Comparison of ENCODE assay signal across 1 cellular context in genomic region chr2:98796775-98797544, GRCh38.
TF ChIP-seq lines count a peak whose summit lies in the region.

No MANE protein-coding gene starts in this region.

TF ChIP-seq in HepG2, 621 proteins besides CTCF, POLR2A, EP300 and RAD21 (continued from another document and continues in another):
- no peak for TF ChIP-seq AFF4 (CRISPR knock-in tag; IDR thresholded peaks at IDR 0.05)
- no peak for TF ChIP-seq ATF4 (CRISPR knock-in tag; IDR thresholded peaks at IDR 0.05)
- TF ChIP-seq LBX2 (CRISPR knock-in tag; IDR thresholded peaks at IDR 0.05; ENCODE audit: borderline replicate concordance), result 0 out of 2 replicates have a peak, but pooled peaks have one; percentile 27
- no peak for TF ChIP-seq ZNF569 (CRISPR knock-in tag; IDR thresholded peaks at IDR 0.05; ENCODE audit: borderline replicate concordance)
- TF ChIP-seq ZNF572 (CRISPR knock-in tag; IDR thresholded peaks at IDR 0.05), result 0 out of 2 replicates have a peak, but pooled peaks have one; percentile 29
- no peak for TF ChIP-seq PLRG1 (conservative IDR thresholded peaks at IDR 0.05)
- TF ChIP-seq ZNF3 (CRISPR knock-in tag; IDR thresholded peaks at IDR 0.05), result no peak
- no peak for TF ChIP-seq JUNB (CRISPR knock-in tag; IDR thresholded peaks at IDR 0.05; ENCODE audit: borderline replicate concordance)
- no peak for TF ChIP-seq MXD1 (CRISPR knock-in tag; IDR thresholded peaks at IDR 0.05)
- TF ChIP-seq ATF7 (IDR thresholded peaks at IDR 0.05), result no peak
- peak; percentile 42; the same call in 1 of the 2 replicates for TF ChIP-seq ATF7 (CRISPR knock-in tag; IDR thresholded peaks at IDR 0.05)
- no peak for TF ChIP-seq ARNTL (CRISPR knock-in tag; IDR thresholded peaks at IDR 0.05)
- TF ChIP-seq ZNF703 (CRISPR knock-in tag; IDR thresholded peaks at IDR 0.05; ENCODE audit: borderline replicate concordance), result no peak
- TF ChIP-seq CREB3 (CRISPR knock-in tag; IDR thresholded peaks at IDR 0.05), result no peak
- TF ChIP-seq ZNF720 (CRISPR knock-in tag; IDR thresholded peaks at IDR 0.05), result no peak
- no peak; the same call in 1 of the 2 replicates for TF ChIP-seq SNAPC5 (CRISPR knock-in tag; IDR thresholded peaks at IDR 0.05; ENCODE audit: borderline replicate concordance)
- TF ChIP-seq ZNF563 (CRISPR knock-in tag; IDR thresholded peaks at IDR 0.05), result no peak
- peak; percentile 63; the same call in 1 of the 2 replicates for TF ChIP-seq BORCS8-MEF2B (CRISPR knock-in tag; IDR thresholded peaks at IDR 0.05)
- no peak for TF ChIP-seq ZNF292 (CRISPR knock-in tag; IDR thresholded peaks at IDR 0.05; ENCODE audit: borderline replicate concordance, low read depth)
- TF ChIP-seq ARNT2 (CRISPR knock-in tag; IDR thresholded peaks at IDR 0.05; ENCODE audit: low read depth), result no peak
- TF ChIP-seq HNF1A (IDR thresholded peaks at IDR 0.05; ENCODE audit: low read depth), result no peak
- 0 out of 2 replicates have a peak, but pooled peaks have one; percentile 18 for TF ChIP-seq HNF1A (CRISPR knock-in tag; IDR thresholded peaks at IDR 0.05; ENCODE audit: borderline replicate concordance)
- no peak for TF ChIP-seq MLLT10 (CRISPR knock-in tag; IDR thresholded peaks at IDR 0.05)
- peak; percentile 49; the same call in 1 of the 2 replicates for TF ChIP-seq MTA1 (CRISPR knock-in tag; IDR thresholded peaks at IDR 0.05; ENCODE audit: borderline replicate concordance)
- TF ChIP-seq ZBTB44 (CRISPR knock-in tag; IDR thresholded peaks at IDR 0.05), result no peak
- TF ChIP-seq MYC (CRISPR knock-in tag; IDR thresholded peaks at IDR 0.05; ENCODE audit: borderline replicate concordance), result peak; percentile 53; the same call in 1 of the 2 replicates
- no peak; the same call in 1 of the 2 replicates for TF ChIP-seq MBD4 (IDR thresholded peaks at IDR 0.05; ENCODE audit: borderline replicate concordance, low read length)
- no peak for TF ChIP-seq ZNF724P (CRISPR knock-in tag; IDR thresholded peaks at IDR 0.05; ENCODE audit: borderline replicate concordance)
- 0 out of 2 replicates have a peak, but pooled peaks have one; percentile 47 for TF ChIP-seq FOXO4 (CRISPR knock-in tag; conservative IDR thresholded peaks at IDR 0.05)
- 0 out of 2 replicates have a peak, but pooled peaks have one; percentile 37 for TF ChIP-seq ZNF160 (CRISPR knock-in tag; IDR thresholded peaks at IDR 0.05)
- TF ChIP-seq NR3C1 (CRISPR knock-in tag; IDR thresholded peaks at IDR 0.05), result no peak
- TF ChIP-seq HINFP (CRISPR knock-in tag; IDR thresholded peaks at IDR 0.05; ENCODE audit: low read depth), result peak; percentile 43; the same call in 1 of the 2 replicates
- TF ChIP-seq ZNF451 (CRISPR knock-in tag; IDR thresholded peaks at IDR 0.05), result no peak
- TF ChIP-seq GATA4 (IDR thresholded peaks at IDR 0.05; ENCODE audit: borderline replicate concordance, low read depth), result no peak
- TF ChIP-seq ZNF776 (CRISPR knock-in tag; IDR thresholded peaks at IDR 0.05), result no peak
- no peak for TF ChIP-seq MLX (CRISPR knock-in tag; IDR thresholded peaks at IDR 0.05)
- TF ChIP-seq JDP2 (CRISPR knock-in tag; IDR thresholded peaks at IDR 0.05; ENCODE audit: borderline replicate concordance), result no peak
- TF ChIP-seq NFATC3 (CRISPR knock-in tag; IDR thresholded peaks at IDR 0.05), result 0 out of 2 replicates have a peak, but pooled peaks have one; percentile 17
- TF ChIP-seq BRD4 (CRISPR knock-in tag; IDR thresholded peaks at IDR 0.05), result peak; percentile 83
- TF ChIP-seq SMYD3 (CRISPR knock-in tag; IDR thresholded peaks at IDR 0.05), result 0 out of 2 replicates have a peak, but pooled peaks have one; percentile 9
- no peak for TF ChIP-seq ZNF589 (CRISPR knock-in tag; conservative IDR thresholded peaks at IDR 0.05)
- no peak for TF ChIP-seq GLMP (CRISPR knock-in tag; IDR thresholded peaks at IDR 0.05; ENCODE audit: borderline replicate concordance)
- TF ChIP-seq SAP130 (CRISPR knock-in tag; IDR thresholded peaks at IDR 0.05; ENCODE audit: low read depth), result no peak
- TF ChIP-seq TOE1 (CRISPR knock-in tag; IDR thresholded peaks at IDR 0.05), result no peak
- TF ChIP-seq EED (CRISPR knock-in tag; IDR thresholded peaks at IDR 0.05), result 0 out of 2 replicates have a peak, but pooled peaks have one; percentile 71
- TF ChIP-seq ZMYM3 (CRISPR knock-in tag; IDR thresholded peaks at IDR 0.05), result 0 out of 2 replicates have a peak, but pooled peaks have one; percentile 37
- 0 out of 2 replicates have a peak, but pooled peaks have one; percentile 60 for TF ChIP-seq ZBTB42 (CRISPR knock-in tag; IDR thresholded peaks at IDR 0.05)
- TF ChIP-seq DR1 (CRISPR knock-in tag; IDR thresholded peaks at IDR 0.05), result no peak
